8 cellular contexts compared by ENCODE assay signal in genomic region chr1:75632350-75632949, GRCh38. TPM values are rescaled to one million over a fixed set of nuclear protein-coding genes. Genes with fewer than 3 reads are reported as not detected.
DNase-seq lines count a peak whose midpoint lies in the region; ATAC-seq, FAIRE-seq and TF ChIP-seq lines count a peak whose summit lies in the region.

No MANE protein-coding gene starts in this region.

- WGBS in smooth muscle cell (ENCODE audit: low lambda C conversion rate) = 50% methylated on average over 2 of the region's 2 CpGs

- peak; percentile 59 for FAIRE-seq in GM19239 (lab: Jason Lieb, UNC)

- H3K4me2 ChIP-seq in smooth muscle cell = no peak overlapping the region

- no peaks in the 10 kb centered on the region for H3K79me2 ChIP-seq in smooth muscle cell (ENCODE audit: low read depth)

- DNase-seq in Caki2 (ENCODE audit: low read depth) = peak; percentile 16
- DNase-seq in GM19239 (ENCODE audit: insufficient read length, low spot score) = no peak
- DNase-seq in HK-2 (ENCODE audit: unreplicated experiment) = peak; percentile 8
- DNase-seq in SK-MEL-5 (ENCODE audit: low read depth, low spot score) = peak; percentile 55
- DNase-seq in foreskin keratinocyte = peak in 1 of 2 donors; percentile 34
- DNase-seq in smooth muscle cell (lab: John Stamatoyannopoulos, UW; ENCODE audit: unreplicated experiment) = no peak

- no peaks in the 10 kb centered on the region for H3K9me3 ChIP-seq in smooth muscle cell (replicated peaks; ENCODE audit: low read depth)

- H3K27ac ChIP-seq in foreskin keratinocyte (no peak overlapping the region), smooth muscle cell (ENCODE audit: low read depth) (no peak overlapping the region)

- no peaks in the 10 kb centered on the region for H3K4me1 ChIP-seq in foreskin keratinocyte
- peaks cover 17% of the 10 kb centered on the region for H3K4me1 ChIP-seq in smooth muscle cell (ENCODE audit: low read depth)

- no peak overlapping the region for H2AFZ ChIP-seq in smooth muscle cell (ENCODE audit: low read depth)

- no peaks in the 10 kb centered on the region for H3K36me3 ChIP-seq in smooth muscle cell (ENCODE audit: low read depth)

- peak; percentile 76 for TF ChIP-seq CTCF in foreskin keratinocyte (conservative IDR thresholded peaks at IDR 0.05)
- peak; percentile 76 for TF ChIP-seq CTCF in smooth muscle cell (IDR thresholded peaks at IDR 0.05; ENCODE audit: borderline replicate concordance, insufficient read depth, poor library complexity, severe bottlenecking)

- H3K27me3 ChIP-seq in foreskin keratinocyte (no peaks in the 10 kb centered on the region), smooth muscle cell (ENCODE audit: low read depth) (no peaks in the 10 kb centered on the region)

- peak; percentile 78 for ATAC-seq in foreskin keratinocyte
- no peak for ATAC-seq in HG03196 (IDR thresholded peaks at IDR 0.05; ENCODE audit: unreplicated experiment)
- no peak for ATAC-seq in GM21528 (IDR thresholded peaks at IDR 0.05; ENCODE audit: low FRiP score, unreplicated experiment)

- H3F3A ChIP-seq in smooth muscle cell (ENCODE audit: low read depth) = no peaks in the 10 kb centered on the region

- H3K9ac ChIP-seq in smooth muscle cell (ENCODE audit: low read depth) = no peak overlapping the region

- no peak overlapping the region for H3K4me3 ChIP-seq in smooth muscle cell

- in situ Hi-C loops in Caki2 (cut with HindIII; ENCODE audit: low pct_unique_long_range_greater_than_20kb, low sequenced_read_pairs) (no loop called here), SK-MEL-5 (cut with HindIII; ENCODE audit: low pct_unique_long_range_greater_than_20kb, low sequenced_read_pairs) (no loop called here)

- no peaks in the 10 kb centered on the region for H4K20me1 ChIP-seq in smooth muscle cell (ENCODE audit: low read depth)

RNA-seq across cellular contexts. Expression of gene SLC44A5, which starts 21.5 kb away (rescaled TPM):
- 0.70 and 1.5 TPM in 2 replicates for total RNA-seq in Caki2 (2014; rRNA removed; shearing (Covaris generic); ENCODE audit: low replicate concordance)
- 0.03 TPM in 1 of 2 replicates, not detected in the other for total RNA-seq in SK-MEL-5 (2014; rRNA removed; shearing (Covaris generic))
- polyA plus RNA-seq in SK-MEL-5 (2015; cell fraction: cytosol; rRNA removed) = not detected in 2 replicates
- polyA plus RNA-seq in SK-MEL-5 (2015; cell fraction: nucleus; rRNA removed) = 0.10 TPM in 1 of 2 replicates, not detected in the other
- total RNA-seq in foreskin keratinocyte (0.10 and 1.4 TPM in 2 replicates), smooth muscle cell (4.3 and 4.4 TPM in 2 replicates)
- polyA plus RNA-seq in foreskin keratinocyte (0.01 and 0.46 TPM in 2 replicates), smooth muscle cell (0.89 and 1.4 TPM in 2 replicates)

Comparison
In these comparisons a context has a peak if more than half of its experiments do, and no peak if none do; other contexts are left out.
1. DNase-seq: peak in Caki2 (single experiment), HK-2 (single experiment) and SK-MEL-5 (single experiment); none in GM19239 (single experiment) and smooth muscle cell (single experiment).